In genomic region chr15:67750371-67750770, GRCh38 we compare ENCODE assay signal across 17 cellular contexts.
A peak's percentile ranks its signal among the peaks of the same experiment; 100 is the strongest.
DNase-seq lines count a peak whose midpoint lies in the region; FAIRE-seq and TF ChIP-seq lines count a peak whose summit lies in the region.
"Had no signal": no experiment of that assay in that cellular context is flagged by ENCODE, and none has a peak within 500 bp of the region (broad histone marks: within the 10 kb centered on the region; RNA-seq: fewer than 3 reads in every experiment).

No MANE protein-coding gene starts in this region.

- H3K4me2 ChIP-seq in H1 (ENCODE audit: insufficient read depth in 1 of 2, low read depth in 2 of 2, low read length in 2 of 2) = peak overlapping the region; percentile 15 to 36; a peak in 3 of 4 replicates

- H3K4me1 Mint-ChIP-seq in MCF 10A (ENCODE audit: insufficient read depth, unreplicated experiment) = peaks cover 20% of the 10 kb centered on the region
- peaks cover 6% of the 10 kb centered on the region for H3K4me1 Mint-ChIP-seq in type B pancreatic cell (ENCODE audit: unreplicated experiment)

- H3K27me3 ChIP-seq in breast epithelium (no peaks in the 10 kb centered on the region), HUES64 (ENCODE audit: insufficient read depth, low read length) (no peaks in the 10 kb centered on the region), H1 (replicated peaks in 1 of 4; ENCODE audit: control insufficient read depth in 3 of 4, extremely low read depth in 1 of 4, insufficient read depth in 3 of 4, low read length in 3 of 4) (no peaks in the 10 kb centered on the region)

- H3K4me1 ChIP-seq in breast epithelium = no peaks in the 10 kb centered on the region
- peaks cover 26% of the 10 kb centered on the region for H3K4me1 ChIP-seq in HUES64 (ENCODE audit: insufficient read depth, low read length)
- peaks cover 0 to 12% (median 6%) of the 10 kb centered on the region in 4 experiments; a peak in 6 of 7 replicates for H3K4me1 ChIP-seq in H1 (replicated peaks in 1 of 4; ENCODE audit: control insufficient read depth in 3 of 4, insufficient read depth in 4 of 4, low read length in 3 of 4)

- H3K14ac ChIP-seq in H1 (ENCODE audit: insufficient read length) = no peak overlapping the region

- no peaks in the 10 kb centered on the region for H4K20me1 ChIP-seq in H1 (replicated peaks in 1 of 2; ENCODE audit: control insufficient read depth in 1 of 2, insufficient read depth in 2 of 2, low read length in 2 of 2)

- no peak overlapping the region for H2BK15ac ChIP-seq in H1 (ENCODE audit: low read length)

- H2AFZ ChIP-seq in H1 (ENCODE audit: low read length) = no peak overlapping the region

- no peak overlapping the region for H2BK5ac ChIP-seq in H1 (ENCODE audit: low read depth, low read length)

- H3K9me3 Mint-ChIP-seq in MCF 10A (ENCODE audit: unreplicated experiment) (peaks cover 6% of the 10 kb centered on the region), type B pancreatic cell (peaks cover 4% of the 10 kb centered on the region)

- H2BK12ac ChIP-seq in H1 (ENCODE audit: low read depth, low read length) = peak overlapping the region; percentile 62; the same call in 1 of the 2 replicates

- H3K36me3 ChIP-seq in breast epithelium (no peaks in the 10 kb centered on the region), HUES64 (ENCODE audit: insufficient read depth, low read length) (no peaks in the 10 kb centered on the region), H1 (ENCODE audit: control insufficient read depth in 2 of 4, insufficient read depth in 4 of 4, low read length in 3 of 4) (no peaks in the 10 kb centered on the region)

- 0 out of 2 replicates have a peak overlapping the region, but pooled peaks have one; percentile 14 for H3K18ac ChIP-seq in H1 (ENCODE audit: extremely low read depth, low read length)

- TF ChIP-seq POLR2A in breast epithelium (IDR thresholded peaks at IDR 0.05) (no peak), H1 (IDR thresholded peaks at IDR 0.05; ENCODE audit: control extremely low read depth in 1 of 2, low read depth in 2 of 2, low read length in 2 of 2) (no peak)

- no peak overlapping the region for H3K9ac ChIP-seq in HUES64 (ENCODE audit: low read depth, low read length)
- H3K9ac ChIP-seq in H1 (replicated peaks in 1 of 4; ENCODE audit: extremely low read depth in 1 of 4, low read depth in 3 of 4, low read length in 3 of 4) = no peak overlapping the region; a peak in 1 of 7 replicates

- H4K5ac ChIP-seq in H1 (ENCODE audit: insufficient read length, low read depth, low read length) = no peak overlapping the region

- TF ChIP-seq CTCF in MCF 10A (IDR thresholded peaks at IDR 0.05; ENCODE audit: unreplicated experiment) (no peak), breast epithelium (IDR thresholded peaks at IDR 0.05) (no peak), H1 (IDR thresholded peaks at IDR 0.05; ENCODE audit: control extremely low read depth in 1 of 3, insufficient read depth in 1 of 3, low read depth in 1 of 3, low read length in 3 of 3) (no peak), type B pancreatic cell (conservative IDR thresholded peaks at IDR 0.05) (no peak)

- no peak overlapping the region for H2BK120ac ChIP-seq in H1 (replicated peaks; ENCODE audit: low read depth, low read length)

- no peaks in the 10 kb centered on the region for H3K27me3 Mint-ChIP-seq in MCF 10A (ENCODE audit: insufficient read depth, unreplicated experiment)
- H3K27me3 Mint-ChIP-seq in type B pancreatic cell = peaks cover 3% of the 10 kb centered on the region

- no peak overlapping the region for H4K91ac ChIP-seq in H1 (replicated peaks; ENCODE audit: insufficient read length, low read length)

- H3K9me3 ChIP-seq in breast epithelium = no peaks in the 10 kb centered on the region
- H3K9me3 ChIP-seq in HUES64 (ENCODE audit: insufficient read depth, low read depth, low read length) = no peaks in the 10 kb centered on the region
- H3K9me3 ChIP-seq in H1 (ENCODE audit: insufficient read depth in 2 of 2, low read depth in 1 of 2, low read length in 1 of 2) = no peaks in the 10 kb centered on the region

- no peaks in the 10 kb centered on the region for H3K36me3 Mint-ChIP-seq in MCF 10A (ENCODE audit: insufficient read depth, unreplicated experiment)
- peaks cover 3% of the 10 kb centered on the region for H3K36me3 Mint-ChIP-seq in type B pancreatic cell

- no peak overlapping the region for H3K56ac ChIP-seq in H1 (replicated peaks; ENCODE audit: insufficient read length, low read depth, low read length)

- no peak overlapping the region for H3K23ac ChIP-seq in H1 (ENCODE audit: insufficient read length)

- 61% methylated on average over 4 of the region's 4 CpGs for WGBS in HUES64
- 67% methylated on average over 4 of the region's 4 CpGs; no CpG with 5 or more reads in 1 of the 2 experiments for WGBS in H1 (ENCODE audit: extremely low coverage in 1 of 2, insufficient coverage in 1 of 2, insufficient read length in 1 of 2, insufficient replicate concordance in 2 of 2, low coverage in 1 of 2, low lambda C conversion rate in 2 of 2, missing lambda C conversion rate in 1 of 2), 2 experiments

- H3K27ac ChIP-seq in breast epithelium (no peak overlapping the region), HUES64 (ENCODE audit: low read depth, low read length) (peak overlapping the region; percentile 22; the same call in 1 of the 2 replicates), H1 (ENCODE audit: low read depth, low read length) (no peak overlapping the region), caudate nucleus (ENCODE audit: low read depth, low read length) (no peak overlapping the region)

- no peak for TF ChIP-seq EP300 in H1 (IDR thresholded peaks at IDR 0.05; ENCODE audit: borderline replicate concordance in 1 of 2, low read depth in 2 of 2, low read length in 2 of 2)

- H3K27ac Mint-ChIP-seq in MCF 10A (ENCODE audit: low read depth, unreplicated experiment) = no peak overlapping the region
- no peak overlapping the region for H3K27ac Mint-ChIP-seq in type B pancreatic cell

- no peak overlapping the region for H4K8ac ChIP-seq in H1 (ENCODE audit: extremely low read depth, insufficient read depth, low read length)

- DNase-seq in MCF 10A (ENCODE audit: unreplicated experiment) (peak; percentile 84), breast epithelium (ENCODE audit: low spot score in 2 of 2) (no peak), H1 (ENCODE audit: low read depth in 1 of 2, low spot score in 2 of 2) (no peak), type B pancreatic cell (ENCODE audit: extremely low spot score, unreplicated experiment) (no peak), caudate nucleus (lab: John Stamatoyannopoulos, UW) (no peak), kidney glomerular epithelial cell (lab: John Stamatoyannopoulos, UW) (no peak), NCI-H345 (lab: John Stamatoyannopoulos, UW) (no peak)
- DNase-seq: C1 segment of cervical spinal cord, COR-L47, KG1, NCI-H1092, NCI-H146, NCI-H2081, NCI-H524 treated with DMSO at 0.1 percent for 48 hours, SHP77 treated with DMSO at 0.1 percent for 48 hours had no signal

- no peak overlapping the region for H3K4me3 ChIP-seq in breast epithelium
- no peak overlapping the region for H3K4me3 ChIP-seq in HUES64 (ENCODE audit: low read length)
- H3K4me3 ChIP-seq in H1 (ENCODE audit: extremely low read depth in 1 of 4, insufficient read depth in 2 of 4, low read depth in 3 of 4, low read length in 4 of 4) = no peak overlapping the region; a peak in 1 of 8 replicates

- no peaks in the 10 kb centered on the region for H3K79me2 ChIP-seq in H1 (ENCODE audit: control insufficient read depth in 1 of 2, insufficient read depth in 2 of 2, low read length in 2 of 2)

- CTCF ChIA-PET in MCF 10A (lab: Yijun Ruan, JAX) (no interaction called here), H1 (lab: Charles Lee; ENCODE audit: partially characterized antibody) (interaction anchor here (0.6 to 0.9 kb wide), 2 partner anchors 137 to 847 kb away, joined by 3 read pairs; no protein-coding TSS in a partner anchor)

- BruUV-seq in MCF 10A (replicated peaks; lab: Mats Ljungman, UMichigan) = no TSS peak

- no peak overlapping the region for H3K4ac ChIP-seq in H1 (replicated peaks; ENCODE audit: insufficient read length, low read depth, low read length)

- POLR2A ChIA-PET in MCF 10A (lab: Yijun Ruan, JAX) = interaction anchor here (1.0 kb wide), 1 partner anchor 13 kb away, joined by 6 read pairs; no protein-coding TSS in a partner anchor
- POLR2A ChIA-PET in H1 (lab: Charles Lee; ENCODE audit: partially characterized antibody) = no interaction called here

- no peak for TF ChIP-seq RAD21 in H1 (IDR thresholded peaks at IDR 0.05 in 1 of 2, conservative IDR thresholded peaks at IDR 0.05 in 1 of 2; ENCODE audit: low read depth in 2 of 2, low read length in 2 of 2)

- no peaks in the 10 kb centered on the region for H3K79me1 ChIP-seq in H1 (ENCODE audit: low read depth, low read length)

- no peak overlapping the region for H3K4me3 Mint-ChIP-seq in MCF 10A (ENCODE audit: unreplicated experiment)
- peak overlapping the region; percentile 9 for H3K4me3 Mint-ChIP-seq in type B pancreatic cell

- FAIRE-seq in H1 (lab: Jason Lieb, UNC) = peak; percentile 60
- FAIRE-seq: A204.1 had no signal

- no peaks in the 10 kb centered on the region for H3K23me2 ChIP-seq in H1 (ENCODE audit: low read depth, low read length)

- intact Hi-C loops in MCF 10A (cut with micrococcal nuclease) = no loop called here
- intact Hi-C loops in breast epithelium (cut with DNase I; ENCODE audit: low total_unique reads) = no loop called here

- H2BK20ac ChIP-seq in H1 (ENCODE audit: low read length) = no peak overlapping the region

- no peak overlapping the region for H2AK5ac ChIP-seq in H1 (ENCODE audit: low read depth, low read length)

TF ChIP-seq in H1, 55 proteins besides CTCF, POLR2A, EP300 and RAD21:
- TF ChIP-seq SRF (IDR thresholded peaks at IDR 0.05; ENCODE audit: low read depth, low read length) (no peak), BACH1 (IDR thresholded peaks at IDR 0.05; ENCODE audit: low read length) (no peak), SP1 (IDR thresholded peaks at IDR 0.05; ENCODE audit: low read depth, low read length) (no peak), CEBPB (IDR thresholded peaks at IDR 0.05; ENCODE audit: low read depth, low read length) (peak; percentile 95), SP4 (IDR thresholded peaks at IDR 0.05; ENCODE audit: low read length) (no peak)
- TF ChIP-seq, protein P1, sequence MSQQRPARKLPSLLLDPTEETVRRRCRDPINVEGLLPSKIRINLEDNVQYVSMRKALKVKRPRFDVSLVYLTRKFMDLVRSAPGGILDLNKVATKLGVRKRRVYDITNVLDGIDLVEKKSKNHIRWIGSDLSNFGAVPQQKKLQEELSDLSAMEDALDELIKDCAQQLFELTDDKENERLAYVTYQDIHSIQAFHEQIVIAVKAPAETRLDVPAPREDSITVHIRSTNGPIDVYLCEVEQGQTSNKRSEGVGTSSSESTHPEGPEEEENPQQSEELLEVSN (IDR thresholded peaks at IDR 0.05) = no peak
TF ChIP-seq in H1: peak in this region for 1.
